ENCODE assay signal across 1 cellular context in the genomic region with DNA sequence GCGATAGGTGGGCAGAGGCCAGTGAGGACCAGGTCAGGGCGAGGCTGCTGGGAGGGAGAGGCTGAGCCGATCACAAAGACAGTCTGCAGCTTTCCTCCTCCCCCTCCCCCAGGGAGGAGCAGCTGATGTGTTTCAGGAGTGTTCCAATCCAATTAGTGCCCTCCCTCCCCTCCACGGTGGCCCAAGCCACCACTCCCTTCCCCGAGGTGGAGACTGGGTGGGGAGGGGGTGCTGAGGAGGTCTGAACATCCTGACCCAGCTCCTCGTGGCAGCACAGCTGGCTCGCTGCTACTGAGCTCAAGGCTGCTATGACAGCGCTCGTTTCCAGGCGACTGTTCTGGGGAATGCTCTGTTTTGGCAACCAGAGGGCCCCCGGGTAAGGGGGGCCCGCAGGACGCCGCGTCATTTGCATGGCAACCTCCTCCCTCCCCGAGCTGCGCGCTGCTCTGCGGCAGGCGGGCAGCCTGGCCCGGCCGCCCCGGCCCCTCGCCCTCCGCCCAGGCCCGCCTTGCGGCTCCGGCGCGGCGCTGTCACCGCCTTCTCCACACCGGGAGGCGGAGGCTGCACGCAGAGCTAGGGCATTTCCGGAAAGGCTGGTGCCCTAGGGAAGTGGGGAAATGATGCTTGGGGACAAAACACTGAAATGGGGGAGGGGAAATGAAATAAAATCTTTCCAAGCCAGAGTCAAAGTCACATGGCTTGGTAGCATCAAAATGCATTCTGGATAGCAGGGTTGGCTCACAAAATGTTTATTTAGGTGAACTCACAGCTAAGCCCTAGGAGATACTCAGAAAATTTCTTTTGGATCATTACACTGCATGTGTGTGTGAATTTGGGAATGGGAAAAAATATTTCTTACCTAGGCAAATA.
TF ChIP-seq lines count a peak whose summit lies in the region.

No MANE protein-coding gene starts in this region.

TF ChIP-seq in HEK293, 187 proteins besides CTCF, POLR2A, EP300 and RAD21 (continued from another document):
- TF ChIP-seq, protein P1, sequence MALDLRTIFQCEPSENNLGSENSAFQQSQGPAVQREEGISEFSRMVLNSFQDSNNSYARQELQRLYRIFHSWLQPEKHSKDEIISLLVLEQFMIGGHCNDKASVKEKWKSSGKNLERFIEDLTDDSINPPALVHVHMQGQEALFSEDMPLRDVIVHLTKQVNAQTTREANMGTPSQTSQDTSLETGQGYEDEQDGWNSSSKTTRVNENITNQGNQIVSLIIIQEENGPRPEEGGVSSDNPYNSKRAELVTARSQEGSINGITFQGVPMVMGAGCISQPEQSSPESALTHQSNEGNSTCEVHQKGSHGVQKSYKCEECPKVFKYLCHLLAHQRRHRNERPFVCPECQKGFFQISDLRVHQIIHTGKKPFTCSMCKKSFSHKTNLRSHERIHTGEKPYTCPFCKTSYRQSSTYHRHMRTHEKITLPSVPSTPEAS (tag by site-specific recombination; IDR thresholded peaks at IDR 0.05): 0 out of 2 replicates have a peak, but pooled peaks have one; percentile 7
- TF ChIP-seq, protein P2, sequence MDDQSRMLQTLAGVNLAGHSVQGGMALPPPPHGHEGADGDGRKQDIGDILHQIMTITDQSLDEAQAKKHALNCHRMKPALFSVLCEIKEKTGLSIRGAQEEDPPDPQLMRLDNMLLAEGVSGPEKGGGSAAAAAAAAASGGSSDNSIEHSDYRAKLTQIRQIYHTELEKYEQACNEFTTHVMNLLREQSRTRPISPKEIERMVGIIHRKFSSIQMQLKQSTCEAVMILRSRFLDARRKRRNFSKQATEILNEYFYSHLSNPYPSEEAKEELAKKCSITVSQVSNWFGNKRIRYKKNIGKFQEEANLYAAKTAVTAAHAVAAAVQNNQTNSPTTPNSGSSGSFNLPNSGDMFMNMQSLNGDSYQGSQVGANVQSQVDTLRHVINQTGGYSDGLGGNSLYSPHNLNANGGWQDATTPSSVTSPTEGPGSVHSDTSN (CRISPR knock-in tag; IDR thresholded peaks at IDR 0.05): peak; percentile 57; the same call in 1 of the 2 replicates
- peak; percentile 82 for TF ChIP-seq SP3 (tag by site-specific recombination; IDR thresholded peaks at IDR 0.05)
- TF ChIP-seq ZNF324 (tag by site-specific recombination; IDR thresholded peaks at IDR 0.05): peak; percentile 25; the same call in 1 of the 2 replicates
- TF ChIP-seq, protein P3, sequence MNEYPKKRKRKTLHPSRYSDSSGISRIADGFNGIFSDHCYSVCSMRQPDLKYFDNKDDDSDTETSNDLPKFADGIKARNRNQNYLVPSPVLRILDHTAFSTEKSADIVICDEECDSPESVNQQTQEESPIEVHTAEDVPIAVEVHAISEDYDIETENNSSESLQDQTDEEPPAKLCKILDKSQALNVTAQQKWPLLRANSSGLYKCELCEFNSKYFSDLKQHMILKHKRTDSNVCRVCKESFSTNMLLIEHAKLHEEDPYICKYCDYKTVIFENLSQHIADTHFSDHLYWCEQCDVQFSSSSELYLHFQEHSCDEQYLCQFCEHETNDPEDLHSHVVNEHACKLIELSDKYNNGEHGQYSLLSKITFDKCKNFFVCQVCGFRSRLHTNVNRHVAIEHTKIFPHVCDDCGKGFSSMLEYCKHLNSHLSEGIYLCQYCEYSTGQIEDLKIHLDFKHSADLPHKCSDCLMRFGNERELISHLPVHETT (tag by site-specific recombination; IDR thresholded peaks at IDR 0.05): 0 out of 2 replicates have a peak, but pooled peaks have one; percentile 13
- peak; percentile 67; the same call in 1 of the 2 replicates for TF ChIP-seq IKZF3 (tag by site-specific recombination; IDR thresholded peaks at IDR 0.05)
